6 cellular contexts compared by ENCODE assay signal in the genomic region with DNA sequence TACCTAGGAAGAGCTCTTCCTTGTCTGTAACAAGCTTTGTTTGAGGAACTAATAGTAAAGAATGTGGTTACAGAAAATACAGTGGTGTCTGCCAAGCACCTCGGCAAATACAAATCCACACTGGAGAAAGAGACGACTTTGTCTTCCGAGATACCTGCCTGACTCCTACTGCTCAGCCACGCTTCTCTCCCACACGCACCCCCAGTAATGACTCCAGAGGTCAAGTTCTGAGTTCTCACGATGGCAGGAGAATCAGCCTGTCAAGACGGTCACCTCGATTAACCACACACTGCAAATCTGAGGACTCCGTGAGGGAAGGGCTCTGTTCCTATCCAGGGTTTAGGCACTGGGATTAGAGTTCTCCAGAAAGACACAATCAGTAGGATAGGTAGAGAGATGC. TPM values are rescaled to one million over a fixed set of nuclear protein-coding genes. Genes with fewer than 3 reads are reported as not detected.
"Had no signal": no experiment of that assay in that cellular context is flagged by ENCODE, and none has a peak within 500 bp of the region (broad histone marks: within the 10 kb centered on the region; RNA-seq: fewer than 3 reads in every experiment).

No MANE protein-coding gene starts in this region.

- H3K27me3 Mint-ChIP-seq: IgD-negative memory B cell had no signal

- H3K4me1 Mint-ChIP-seq: IgD-negative memory B cell had no signal

- H3K9me3 ChIP-seq: HAP-1 had no signal

- H3K36me3 Mint-ChIP-seq: IgD-negative memory B cell had no signal

- DNase-seq: GOT3, HFFc6, KBM-7 had no signal

- H3K27ac Mint-ChIP-seq: HFFc6, IgD-negative memory B cell had no signal

- H3K4me3 Mint-ChIP-seq: HFFc6, IgD-negative memory B cell had no signal

- H3K4me3 ChIP-seq: HAP-1 had no signal

- H3K36me3 ChIP-seq: HAP-1 had no signal

RNA-seq across cellular contexts. Expression of gene TRIML2, which starts 8.2 kb away (rescaled TPM):
- total RNA-seq: HT-29 had no signal
- polyA plus RNA-seq: IgD-negative memory B cell had no signal

RNA-seq across cellular contexts. Expression of gene TRIML1, which starts 21.6 kb away (rescaled TPM):
- total RNA-seq: HFFc6, HT-29 had no signal
- polyA plus RNA-seq: IgD-negative memory B cell had no signal
